20 cellular contexts compared by ENCODE assay signal in genomic region chr3:10300087-10300486, GRCh38. TPM values are rescaled to one million over a fixed set of nuclear protein-coding genes. Genes with fewer than 3 reads are reported as not detected.
A peak's percentile ranks its signal among the peaks of the same experiment; 100 is the strongest.
DNase-seq lines count a peak whose midpoint lies in the region; ATAC-seq and TF ChIP-seq lines count a peak whose summit lies in the region.
"Had no signal": no experiment of that assay in that cellular context is flagged by ENCODE, and none has a peak within 500 bp of the region (broad histone marks: within the 10 kb centered on the region; RNA-seq: fewer than 3 reads in every experiment).

No MANE protein-coding gene starts in this region.

- no peaks in the 10 kb centered on the region for H3K9me3 Mint-ChIP-seq in activated naive CD4-positive, alpha-beta T cell treated with anti-CD3 and anti-CD28 coated beads for 36 hours
- H3K9me3 Mint-ChIP-seq in chondrocyte (ENCODE audit: low read depth): no peaks in the 10 kb centered on the region
- H3K9me3 Mint-ChIP-seq in stimulated activated memory B cell treated with anti-CD40 and anti-IgM and Interleukin-4, amounts not matched to agents 10 μg/mL and 1 μg/mL and 100 μg/mL, for 72 hours: no peaks in the 10 kb centered on the region

- peaks cover 11% of the 10 kb centered on the region for H3K4me1 Mint-ChIP-seq in activated naive CD4-positive, alpha-beta T cell treated with anti-CD3 and anti-CD28 coated beads for 36 hours (ENCODE audit: low read depth)
- H3K4me1 Mint-ChIP-seq in chondrocyte (ENCODE audit: low read depth): peaks cover 10% of the 10 kb centered on the region
- H3K4me1 Mint-ChIP-seq in stimulated activated memory B cell treated with anti-CD40 and anti-IgM and Interleukin-4, amounts not matched to agents 10 μg/mL and 1 μg/mL and 100 μg/mL, for 72 hours: peaks cover 9% of the 10 kb centered on the region

- H3K27ac Mint-ChIP-seq in activated naive CD4-positive, alpha-beta T cell treated with anti-CD3 and anti-CD28 coated beads for 36 hours: peak overlapping the region; percentile 80
- peak overlapping the region; percentile 41 for H3K27ac Mint-ChIP-seq in chondrocyte (ENCODE audit: unreplicated experiment)
- H3K27ac Mint-ChIP-seq in stimulated activated memory B cell treated with anti-CD40 and anti-IgM and Interleukin-4, amounts not matched to agents 10 μg/mL and 1 μg/mL and 100 μg/mL, for 72 hours: peak overlapping the region; percentile 71

- no peaks in the 10 kb centered on the region for H3K27me3 Mint-ChIP-seq in activated naive CD4-positive, alpha-beta T cell treated with anti-CD3 and anti-CD28 coated beads for 36 hours (ENCODE audit: low read depth)
- no peaks in the 10 kb centered on the region for H3K27me3 Mint-ChIP-seq in chondrocyte (ENCODE audit: low read depth)
- H3K27me3 Mint-ChIP-seq in stimulated activated memory B cell treated with anti-CD40 and anti-IgM and Interleukin-4, amounts not matched to agents 10 μg/mL and 1 μg/mL and 100 μg/mL, for 72 hours: no peaks in the 10 kb centered on the region

- H3K4me3 Mint-ChIP-seq in activated naive CD4-positive, alpha-beta T cell treated with anti-CD3 and anti-CD28 coated beads for 36 hours: no peak overlapping the region
- no peak overlapping the region for H3K4me3 Mint-ChIP-seq in chondrocyte (ENCODE audit: unreplicated experiment)
- H3K4me3 Mint-ChIP-seq in stimulated activated memory B cell treated with anti-CD40 and anti-IgM and Interleukin-4, amounts not matched to agents 10 μg/mL and 1 μg/mL and 100 μg/mL, for 72 hours: no peak overlapping the region

- CTCF ChIA-PET in activated naive CD4-positive, alpha-beta T cell treated with anti-CD3 and anti-CD28 coated beads for 36 hours (lab: Charles Lee): no interaction called here

- peak; percentile 8 for ATAC-seq in HG02852 (IDR thresholded peaks at IDR 0.05; ENCODE audit: unreplicated experiment)
- no peak for ATAC-seq in stimulated activated memory B cell treated with anti-CD40 and anti-IgM and Interleukin-4, amounts not matched to agents 10 μg/mL and 1 μg/mL and 100 μg/mL, for 72 hours
- ATAC-seq: Right ventricle myocardium inferior had no signal

- no peak for TF ChIP-seq CTCF in chondrocyte (IDR thresholded peaks at IDR 0.05)

- no peak for DNase-seq in activated naive CD4-positive, alpha-beta T cell treated with anti-CD3 and anti-CD28 coated beads for 36 hours
- no peak for DNase-seq in activated naive CD4-positive, alpha-beta T cell treated with anti-CD3 and anti-CD28 coated beads, Interleukin-2, amount 50 U/mL, for 16 hours
- DNase-seq in chondrocyte (ENCODE audit: low spot score): no peak
- no peak for DNase-seq in NOMO-1 (lab: John Stamatoyannopoulos, UW; ENCODE audit: unreplicated experiment in 2 of 2)
- DNase-seq in C1 segment of cervical spinal cord (lab: John Stamatoyannopoulos, UW): no peak
- DNase-seq in iPS-NIHi7 (ENCODE audit: extremely low spot score): no peak
- DNase-seq: activated T-cell treated with anti-CD3 and anti-CD28 coated beads, Interleukin-2, amount 50 U/mL, for 48 hours; Caco-2; dorsolateral prefrontal cortex; heart right ventricle; kidney; NCI-H1436 treated with DMSO at 0.1 percent for 48 hours; NCI-H226; small intestine; stimulated activated naive CD4-positive, alpha-beta T cell had no signal

- intact Hi-C loops in activated naive CD4-positive, alpha-beta T cell treated with anti-CD3 and anti-CD28 coated beads for 36 hours (cut with micrococcal nuclease): no loop called here

- peaks cover 35% of the 10 kb centered on the region for H3K36me3 Mint-ChIP-seq in activated naive CD4-positive, alpha-beta T cell treated with anti-CD3 and anti-CD28 coated beads for 36 hours (ENCODE audit: low read depth)
- H3K36me3 Mint-ChIP-seq in chondrocyte (ENCODE audit: low read depth): peaks cover 36% of the 10 kb centered on the region
- H3K36me3 Mint-ChIP-seq in stimulated activated memory B cell treated with anti-CD40 and anti-IgM and Interleukin-4, amounts not matched to agents 10 μg/mL and 1 μg/mL and 100 μg/mL, for 72 hours: peaks cover 56% of the 10 kb centered on the region

RNA-seq across cellular contexts. Expression of gene GHRL, which starts 7.3 kb away (rescaled TPM):
- not detected for total RNA-seq in activated naive CD4-positive, alpha-beta T cell treated with anti-CD3 and anti-CD28 coated beads for 36 hours
- not detected in 3 replicates for total RNA-seq in chondrocyte
- total RNA-seq: Caco-2, G401, HT-29 had no signal

RNA-seq across cellular contexts. Expression of gene SEC13, which starts 20.8 kb away (rescaled TPM):
- total RNA-seq in activated naive CD4-positive, alpha-beta T cell treated with anti-CD3 and anti-CD28 coated beads for 36 hours: 100 to 1,000 TPM in 1 of 2 experiments, 10 to 100 TPM in 1; 98.1 to 100 TPM
- total RNA-seq in chondrocyte: 197 to 243 TPM (median 198 TPM) in 3 replicates

RNA-seq across cellular contexts. Expression of gene TATDN2, which starts 51.8 kb away (rescaled TPM):
- 10 to 100 TPM; 25.8 to 28.1 TPM for total RNA-seq in activated naive CD4-positive, alpha-beta T cell treated with anti-CD3 and anti-CD28 coated beads for 36 hours
- total RNA-seq in chondrocyte: 29.9 to 41.5 TPM (median 31.8 TPM) in 3 replicates
